Comparison of ENCODE assay signal across 18 cellular contexts in genomic region chr2:86226069-86226468, GRCh38. TPM values are rescaled to one million over a fixed set of nuclear protein-coding genes. Genes with fewer than 3 reads are reported as not detected.
A peak's percentile ranks its signal among the peaks of the same experiment; 100 is the strongest.
DNase-seq lines count a peak whose midpoint lies in the region; ATAC-seq and TF ChIP-seq lines count a peak whose summit lies in the region.
"Had no signal": no experiment of that assay in that cellular context is flagged by ENCODE, and none has a peak within 500 bp of the region (broad histone marks: within the 10 kb centered on the region; RNA-seq: fewer than 3 reads in every experiment).

No MANE protein-coding gene starts in this region.

- H3K9me3 ChIP-seq in left ventricle myocardium inferior (replicated peaks) (no peaks in the 10 kb centered on the region), OCI-LY3 (ENCODE audit: insufficient read depth, low read length) (no peaks in the 10 kb centered on the region)
- H3K9me3 ChIP-seq: colonic mucosa, tibial nerve had no signal

- intact Hi-C loops in left ventricle myocardium inferior (cut with micrococcal nuclease) (no loop called here), left cardiac atrium (cut with DNase I) (loop anchor here (10.0 kb wide), 2 partner anchors 149 to 219 kb away; partner anchors contain the start of gene KDM3A (in 1 of the 2))

- no peaks in the 10 kb centered on the region for H3K36me3 Mint-ChIP-seq in nephron progenitor cell (ENCODE audit: low read depth)
- H3K36me3 Mint-ChIP-seq: neural progenitor cell had no signal

- no peak for ATAC-seq in left cardiac atrium
- no peak for ATAC-seq in GM21529 (IDR thresholded peaks at IDR 0.05; ENCODE audit: unreplicated experiment)
- ATAC-seq in HG03571 (IDR thresholded peaks at IDR 0.05; ENCODE audit: unreplicated experiment) = no peak

- H3K4me2 ChIP-seq in OCI-LY3 (ENCODE audit: low read length) = peak overlapping the region; percentile 44
- H3K4me2 ChIP-seq: neural progenitor cell had no signal

- no peak overlapping the region for H3K27ac Mint-ChIP-seq in nephron progenitor cell
- H3K27ac Mint-ChIP-seq: neural progenitor cell had no signal

- H3K4me3 Mint-ChIP-seq in nephron progenitor cell = no peak overlapping the region
- H3K4me3 Mint-ChIP-seq: activated CD4-positive, alpha-beta memory T cell treated with anti-CD3 and anti-CD28 coated beads, Interleukin-2, amount 10 ng/mL, durations not matched to agents 7 days and 5 days; neural progenitor cell had no signal

- H3K4me1 ChIP-seq in left ventricle myocardium inferior (peaks cover 57% of the 10 kb centered on the region), OCI-LY3 (ENCODE audit: low read length) (peaks cover 32% of the 10 kb centered on the region)
- H3K4me1 ChIP-seq: colonic mucosa had no signal

- H4K20me1 ChIP-seq in OCI-LY3 (ENCODE audit: insufficient read depth, low read length) = no peaks in the 10 kb centered on the region

- no peaks in the 10 kb centered on the region for H3K9me3 Mint-ChIP-seq in nephron progenitor cell
- H3K9me3 Mint-ChIP-seq: activated CD4-positive, alpha-beta memory T cell treated with anti-CD3 and anti-CD28 coated beads, Interleukin-2, amount 10 ng/mL, durations not matched to agents 7 days and 5 days; neural progenitor cell had no signal

- H3K4me3 ChIP-seq in left ventricle myocardium inferior = no peak overlapping the region
- H3K4me3 ChIP-seq in OCI-LY3 (ENCODE audit: low read length) = no peak overlapping the region
- H3K4me3 ChIP-seq: colonic mucosa, neural progenitor cell, tibial nerve had no signal

- no peak overlapping the region for H2AFZ ChIP-seq in OCI-LY3 (ENCODE audit: low read depth, low read length)
- H2AFZ ChIP-seq: neural progenitor cell had no signal

- H3K79me2 ChIP-seq in OCI-LY3 (ENCODE audit: low read length) = no peaks in the 10 kb centered on the region

- DNase-seq in left ventricle myocardium inferior = no peak
- no peak for DNase-seq in left cardiac atrium
- DNase-seq in germinal center (ENCODE audit: low spot score) = peak; percentile 35
- no peak for DNase-seq in nephron progenitor cell
- no peak for DNase-seq in superior temporal gyrus (ENCODE audit: extremely low spot score)
- DNase-seq: ACHN, colonic mucosa, glutamatergic neuron, Karpas-422, mesendoderm, NCI-H146, NCI-H446 had no signal

- peaks cover 6% of the 10 kb centered on the region for H3K27me3 Mint-ChIP-seq in nephron progenitor cell (ENCODE audit: low read depth, poor library complexity)
- H3K27me3 Mint-ChIP-seq: activated CD4-positive, alpha-beta memory T cell treated with anti-CD3 and anti-CD28 coated beads, Interleukin-2, amount 10 ng/mL, durations not matched to agents 7 days and 5 days had no signal

- peaks cover 71% of the 10 kb centered on the region for H3K4me1 Mint-ChIP-seq in nephron progenitor cell

- H3K9ac ChIP-seq in OCI-LY3 (ENCODE audit: low read length) = no peak overlapping the region
- H3K9ac ChIP-seq: neural progenitor cell had no signal

- no peaks in the 10 kb centered on the region for H3K36me3 ChIP-seq in left ventricle myocardium inferior
- H3K36me3 ChIP-seq in OCI-LY3 (replicated peaks; ENCODE audit: low read depth, low read length) = no peaks in the 10 kb centered on the region
- H3K36me3 ChIP-seq: colonic mucosa, neural progenitor cell, tibial nerve had no signal

- H3K27me3 ChIP-seq in left ventricle myocardium inferior (ENCODE audit: low read depth) (no peaks in the 10 kb centered on the region), OCI-LY3 (ENCODE audit: low read depth, low read length) (peaks cover 3% of the 10 kb centered on the region; the same call in 1 of the 2 replicates)
- H3K27me3 ChIP-seq: colonic mucosa, tibial nerve had no signal

- H3K27ac ChIP-seq in left ventricle myocardium inferior (replicated peaks) (peak overlapping the region; percentile 89), OCI-LY3 (ENCODE audit: low read length) (no peak overlapping the region)
- H3K27ac ChIP-seq: colonic mucosa, neural progenitor cell had no signal

- no peak for TF ChIP-seq CTCF in left ventricle myocardium inferior (IDR thresholded peaks at IDR 0.05; ENCODE audit: borderline replicate concordance)
- no peak for TF ChIP-seq CTCF in OCI-LY3 (IDR thresholded peaks at IDR 0.05; ENCODE audit: low read depth, low read length)
- no peak for TF ChIP-seq CTCF in nephron progenitor cell (IDR thresholded peaks at IDR 0.05)

RNA-seq across cellular contexts. Expression of gene MRPL35, which starts 26.8 kb away (rescaled TPM):
- total RNA-seq in left ventricle myocardium inferior (111 TPM), left cardiac atrium (10 to 100 TPM; 66.5 to 71.9 TPM)

RNA-seq across cellular contexts. Expression of gene IMMT, which starts 30.8 kb away (rescaled TPM):
- total RNA-seq in left ventricle myocardium inferior (288 TPM), left cardiac atrium (100 to 1,000 TPM; 188 to 212 TPM)
